ENCODE assay signal across 21 cellular contexts in genomic region chr11:13663631-13664071, GRCh38. TPM values are rescaled to one million over a fixed set of nuclear protein-coding genes. Genes with fewer than 3 reads are reported as not detected.
DNase-seq lines count a peak whose midpoint lies in the region; ATAC-seq, FAIRE-seq and TF ChIP-seq lines count a peak whose summit lies in the region.
"Had no signal": no experiment of that assay in that cellular context is flagged by ENCODE, and none has a peak within 500 bp of the region (broad histone marks: within the 10 kb centered on the region; RNA-seq: fewer than 3 reads in every experiment).

No MANE protein-coding gene starts in this region.

- no peaks in the 10 kb centered on the region for H3K9me3 ChIP-seq in A549
- 0 out of 2 replicates have a peak, but pooled peaks cover 3% of the 10 kb centered on the region for H3K9me3 ChIP-seq in IMR-90 (ENCODE audit: control insufficient read depth, insufficient read depth, low read length)
- H3K9me3 ChIP-seq in keratinocyte (ENCODE audit: control insufficient read depth, low read depth, low read length): no peaks in the 10 kb centered on the region
- H3K9me3 ChIP-seq in thyroid gland: no peaks in the 10 kb centered on the region
- H3K9me3 ChIP-seq: body of pancreas had no signal

- no peaks in the 10 kb centered on the region for H3K79me1 ChIP-seq in IMR-90 (ENCODE audit: low read depth in 1 of 2, low read length in 2 of 2)

- CTCF ChIA-PET in A549 (lab: Yijun Ruan, JAX): interaction anchor here (0.7 to 0.8 kb wide), 2 partner anchors 29 to 176 kb away, joined by 3 to 4 read pairs; no protein-coding TSS in a partner anchor
- CTCF ChIA-PET in IMR-90 (lab: Yijun Ruan, JAX): no interaction called here

- no peak overlapping the region for H3K14ac ChIP-seq in IMR-90 (replicated peaks; ENCODE audit: low read depth, low read length)

- in situ Hi-C loops in IMR-90 (cut with MboI; ENCODE audit: low sequenced_read_pairs): no loop called here

- no peak for FAIRE-seq in A549 (lab: Jason Lieb, UNC)
- no peak for FAIRE-seq in bronchial epithelial cell (lab: Jason Lieb, UNC)
- peak; percentile 32 for FAIRE-seq in keratinocyte (lab: Jason Lieb, UNC)
- FAIRE-seq: small intestine had no signal

- H2BK20ac ChIP-seq in IMR-90 (ENCODE audit: low read depth, low read length): no peak overlapping the region

- 0 out of 2 replicates have a peak, but pooled peaks cover 2% of the 10 kb centered on the region for H3K9me1 ChIP-seq in IMR-90 (ENCODE audit: insufficient read depth, low read length)
- H3K9me1 ChIP-seq in keratinocyte (ENCODE audit: control insufficient read depth, extremely low read depth, insufficient read depth, low read length): no peaks in the 10 kb centered on the region

- DNase-seq in A549 (ENCODE audit: low read depth in 1 of 2, low spot score in 1 of 2): no peak
- peak; percentile 41 for DNase-seq in IMR-90
- peak; percentile 87 for DNase-seq in bronchial epithelial cell (ENCODE audit: low read depth)
- DNase-seq in keratinocyte (ENCODE audit: low read depth, low spot score): no peak
- DNase-seq in thyroid gland: no peak
- DNase-seq in stimulated activated CD4-positive, alpha-beta T cell treated with anti-CD3 and anti-CD28 coated beads, Interleukin-4, amount 100 ng/mL, for 24 hours: no peak
- no peak for DNase-seq in retina
- DNase-seq in NCI-H345 treated with DMSO at 0.1 percent for 48 hours (lab: John Stamatoyannopoulos, UW; ENCODE audit: unreplicated experiment): no peak
- DNase-seq: activated naive CD4-positive, alpha-beta T cell treated with anti-CD3 and anti-CD28 coated beads for 36 hours; body of pancreas; CD8-positive, alpha-beta T cell; dermis blood vessel endothelial cell; hypothalamus; NK-92 treated with Interleukin-12 subunit alpha and Interleukin-12 subunit beta, amount 100 ng/mL, for 24 hours; ovary; Right ventricle myocardium superior; small intestine; stimulated activated naive CD4-positive, alpha-beta T cell; T-helper 2 cell had no signal

- ATAC-seq in A549: no peak
- no peak for ATAC-seq in IMR-90 (ENCODE audit: low read depth)
- ATAC-seq: activated CD4-positive, CD25-positive, alpha-beta regulatory T cell treated with anti-CD3 and anti-CD28 coated beads, Interleukin-2, amount 50 U/mL, for 24 hours; body of pancreas; CD8-positive, alpha-beta T cell had no signal

- peak overlapping the region; percentile 3; the same call in 1 of the 3 replicates for H3K4me2 ChIP-seq in A549
- H3K4me2 ChIP-seq in IMR-90 (ENCODE audit: low read depth, low read length): no peak overlapping the region
- peak overlapping the region; percentile 69 for H3K4me2 ChIP-seq in keratinocyte (ENCODE audit: control insufficient read depth, extremely low read depth, insufficient read depth, low read depth, low read length)
- H3K4me2 ChIP-seq: KMS-11 had no signal

- no peak overlapping the region for H2AFZ ChIP-seq in IMR-90 (replicated peaks; ENCODE audit: low read length, poor library complexity)
- H2AFZ ChIP-seq in keratinocyte (ENCODE audit: control insufficient read depth, low read length): no peak overlapping the region

- no peak overlapping the region for H2BK15ac ChIP-seq in IMR-90 (ENCODE audit: low read depth, low read length)

- no peak overlapping the region for H3K27ac ChIP-seq in A549
- no peak overlapping the region for H3K27ac ChIP-seq in IMR-90 (ENCODE audit: insufficient read depth, low read length)
- H3K27ac ChIP-seq in keratinocyte (ENCODE audit: control insufficient read depth, insufficient read depth, low read length): peak overlapping the region; percentile 76
- no peak overlapping the region for H3K27ac ChIP-seq in thyroid gland
- H3K27ac ChIP-seq: body of pancreas, KMS-11, ovary had no signal

- TF ChIP-seq POLR2A in A549 (IDR thresholded peaks at IDR 0.05; ENCODE audit: low read length) (no peak), IMR-90 (IDR thresholded peaks at IDR 0.05; ENCODE audit: low read depth, low read length) (no peak), thyroid gland (IDR thresholded peaks at IDR 0.05) (no peak)

- H2AK9ac ChIP-seq in IMR-90 (replicated peaks; ENCODE audit: low read depth, low read length, poor library complexity): no peak overlapping the region

- no peak overlapping the region for H4K5ac ChIP-seq in IMR-90 (ENCODE audit: low read depth, low read length)

- no peak for TF ChIP-seq EP300 in A549 (IDR thresholded peaks at IDR 0.05)

- H3K4me1 ChIP-seq in A549 (peaks cover 11% of the 10 kb centered on the region; the same call in 1 of the 3 replicates), IMR-90 (ENCODE audit: control insufficient read depth, insufficient read depth, low read length) (no peaks in the 10 kb centered on the region), keratinocyte (ENCODE audit: control insufficient read depth, extremely low read depth, insufficient read depth, low read length) (peaks cover 35% of the 10 kb centered on the region), thyroid gland (peaks cover 0 to 6% of the 10 kb centered on the region in 2 donors)

- no peak overlapping the region for H4K91ac ChIP-seq in IMR-90 (ENCODE audit: insufficient read depth, low read depth, low read length)

- BruUV-seq in IMR-90 (replicated peaks; lab: Mats Ljungman, UMichigan): no TSS peak

- H3K27me3 ChIP-seq in IMR-90 (ENCODE audit: control insufficient read depth, insufficient read depth, low read length) (peaks cover 2% of the 10 kb centered on the region; the same call in 1 of the 2 replicates), bronchial epithelial cell (ENCODE audit: control insufficient read depth, insufficient read depth, low read length) (no peaks in the 10 kb centered on the region), keratinocyte (ENCODE audit: control insufficient read depth, extremely low read depth, insufficient read depth, low read length) (no peaks in the 10 kb centered on the region), thyroid gland (no peaks in the 10 kb centered on the region)
- H3K27me3 ChIP-seq: body of pancreas, ovary had no signal

- TF ChIP-seq CTCF in A549 (IDR thresholded peaks at IDR 0.05) (no peak), IMR-90 (conservative IDR thresholded peaks at IDR 0.05; ENCODE audit: low read depth, low read length) (no peak), bronchial epithelial cell (IDR thresholded peaks at IDR 0.05; ENCODE audit: insufficient read depth, low read length, severe bottlenecking) (no peak), keratinocyte (optimal IDR thresholded peaks at IDR 0.05 in 1 of 3, IDR thresholded peaks at IDR 0.05 in 1 of 3, conservative IDR thresholded peaks at IDR 0.05 in 1 of 3; ENCODE audit: extremely low read depth in 1 of 3, insufficient read depth in 2 of 3, low read length in 3 of 3) (no peak), thyroid gland (IDR thresholded peaks at IDR 0.05) (no peak)

- H4K20me1 ChIP-seq in IMR-90 (ENCODE audit: insufficient read depth, low read length) (no peaks in the 10 kb centered on the region), keratinocyte (ENCODE audit: control insufficient read depth, extremely low read depth, insufficient read depth, low read length) (no peaks in the 10 kb centered on the region)

- H3K4ac ChIP-seq in IMR-90 (ENCODE audit: low read depth, low read length): no peak overlapping the region

- TF ChIP-seq RAD21 in A549 (conservative IDR thresholded peaks at IDR 0.05 in 1 of 2, IDR thresholded peaks at IDR 0.05 in 1 of 2) (no peak), IMR-90 (IDR thresholded peaks at IDR 0.05; ENCODE audit: low read length) (no peak)

- H3K4me3 ChIP-seq in A549: no peak overlapping the region
- no peak overlapping the region for H3K4me3 ChIP-seq in IMR-90 (ENCODE audit: insufficient read depth, low read depth, low read length)
- H3K4me3 ChIP-seq in bronchial epithelial cell (ENCODE audit: low read depth, low read length): no peak overlapping the region
- H3K4me3 ChIP-seq in keratinocyte (ENCODE audit: control insufficient read depth in 2 of 3, extremely low read depth in 1 of 3, insufficient read depth in 2 of 3, low read depth in 1 of 3, low read length in 3 of 3): peak overlapping the region in 1 of 3 experiments; percentile 9
- H3K4me3 ChIP-seq in thyroid gland (replicated peaks in 1 of 3): no peak overlapping the region
- H3K4me3 ChIP-seq: body of pancreas, ovary had no signal

- no peak overlapping the region for H3K56ac ChIP-seq in IMR-90 (ENCODE audit: extremely low read depth, insufficient read depth, low read length)

- no peak overlapping the region for H3K23ac ChIP-seq in IMR-90 (ENCODE audit: low read depth, low read length)

- no peaks in the 10 kb centered on the region for H3K79me2 ChIP-seq in keratinocyte (ENCODE audit: control insufficient read depth, insufficient read depth, low read length)

- no peak overlapping the region for H3K18ac ChIP-seq in IMR-90 (ENCODE audit: low read depth, low read length)

- POLR2A ChIA-PET in A549 (lab: Yijun Ruan, JAX): no interaction called here
- POLR2A ChIA-PET in IMR-90 (lab: Charles Lee; ENCODE audit: unreplicated experiment): no interaction called here

- no peaks in the 10 kb centered on the region for H3K36me3 ChIP-seq in IMR-90 (ENCODE audit: control insufficient read depth, insufficient read depth, low read length)
- no peaks in the 10 kb centered on the region for H3K36me3 ChIP-seq in bronchial epithelial cell (ENCODE audit: control insufficient read depth, insufficient read depth, low read length)
- no peaks in the 10 kb centered on the region for H3K36me3 ChIP-seq in keratinocyte (ENCODE audit: control insufficient read depth in 2 of 2, extremely low read depth in 1 of 2, insufficient read depth in 2 of 2, low read length in 2 of 2)
- H3K36me3 ChIP-seq in thyroid gland: no peaks in the 10 kb centered on the region
- H3K36me3 ChIP-seq: ovary had no signal

- intact Hi-C loops in IMR-90 (cut with micrococcal nuclease) (no loop called here), thyroid gland (cut with DNase I) (no loop called here)

- H4K8ac ChIP-seq in IMR-90 (ENCODE audit: low read depth in 2 of 2, low read length in 2 of 2): no peak overlapping the region

- H2BK120ac ChIP-seq in IMR-90 (ENCODE audit: low read depth, low read length): no peak overlapping the region

- no peak overlapping the region for H2BK5ac ChIP-seq in IMR-90 (ENCODE audit: low read depth, low read length, poor library complexity, severe bottlenecking)

- H3K9ac ChIP-seq in IMR-90 (ENCODE audit: low read depth, low read length) (no peak overlapping the region), keratinocyte (ENCODE audit: control insufficient read depth, extremely low read depth, insufficient read depth, low read length) (peak overlapping the region; percentile 7)
- H3K9ac ChIP-seq: KMS-11 had no signal

- WGBS in A549 (ENCODE audit: missing lambda C conversion rate): 33% methylated on average over 1 of the region's 1 CpG
- WGBS in IMR-90 (ENCODE audit: extremely low coverage in 2 of 2, insufficient read length in 1 of 2), 2 experiments: no CpG with 5 or more reads among the region's 1 CpG
- WGBS in thyroid gland, 2 donors: 83 to 89% methylated on average over 1 of the region's 1 CpG

- H2AK5ac ChIP-seq in IMR-90 (ENCODE audit: low read depth, low read length): no peak overlapping the region

- dilution Hi-C loops in IMR-90 (cut with HindIII; ENCODE audit: low sequenced_read_pairs, unreplicated experiment): no loop called here
- dilution Hi-C loops in keratinocyte (cut with MboI; ENCODE audit: extremely low pct_ligation_motif_present, low sequenced_read_pairs): no loop called here

RNA-seq across cellular contexts. Expression of gene FAR1, which starts 4.8 kb away (rescaled TPM):
- polyA plus RNA-seq in A549 (2011; rRNA removed) (111 and 119 TPM in 2 replicates), A549 (2017; fragmentation: RNase III; extraction: RNeasy Plus Mini Kit Qiagen cat#74134 plus additional on column Dnase treatment) (41.8 to 44.3 TPM (median 42.2 TPM) in 3 replicates), IMR-90 (2012; rRNA removed) (30.3 and 35.3 TPM in 2 replicates), keratinocyte (86.9 to 140 TPM (median 96.9 TPM) in 3 replicates)
- polyA plus RNA-seq in A549 (2012; cell fraction: cytosol; rRNA removed): 33.2 and 34.9 TPM in 2 replicates
- polyA plus RNA-seq in A549 (2012; cell fraction: nucleus; rRNA removed): 16.0 and 18.1 TPM in 2 replicates
- 50.3 and 51.3 TPM in 2 replicates for polyA minus RNA-seq in A549 (2011; rRNA and poly(A)+ RNA removed)
- total RNA-seq in IMR-90 (2012; rRNA removed) (89.4 and 119 TPM in 2 replicates), bronchial epithelial cell (78.7 and 90.5 TPM in 2 replicates), thyroid gland (10 to 100 TPM; 43.8 to 76.0 (median 48.9) TPM)
- 6.5 and 10.5 TPM in 2 replicates for polyA plus RNA-seq in IMR-90 (2012; cell fraction: cytosol; rRNA removed)
- polyA plus RNA-seq in IMR-90 (2012; cell fraction: nucleus; rRNA removed; ENCODE audit: low replicate concordance): 4.8 and 43.7 TPM in 2 replicates
- polyA plus RNA-seq in keratinocyte (2011; ENCODE audit: low read depth): 17.4 TPM
- 55.1 and 133 TPM in 2 replicates for polyA plus RNA-seq in keratinocyte (2011; cell fraction: cytosol; rRNA removed)
- 125 and 155 TPM in 2 replicates for polyA plus RNA-seq in keratinocyte (2011; cell fraction: nucleus; rRNA removed)
- 26.4 and 57.0 TPM in 2 replicates for polyA plus RNA-seq in keratinocyte (2012; ENCODE audit: low replicate concordance)
- polyA minus RNA-seq in keratinocyte: 78.0 to 203 TPM (median 123 TPM) in 3 replicates
- 57.2 TPM for polyA minus RNA-seq in keratinocyte (2011; cell fraction: cytosol; rRNA and poly(A)+ RNA removed)
- 94.3 and 204 TPM in 2 replicates for polyA minus RNA-seq in keratinocyte (2011; cell fraction: nucleus; rRNA and poly(A)+ RNA removed)

Comparison
In these comparisons a context has a peak if more than half of its experiments do, and no peak if none do; other contexts are left out.
1. DNase-seq: peak in IMR-90 (single experiment) and bronchial epithelial cell (single experiment); none in A549 (0 of 2), keratinocyte (single experiment), thyroid gland (0 of 2), stimulated activated CD4-positive, alpha-beta T cell treated with anti-CD3 and anti-CD28 coated beads, Interleukin-4, amount 100 ng/mL, for 24 hours (single experiment), retina (single experiment) and NCI-H345 treated with DMSO at 0.1 percent for 48 hours (single experiment).